In genomic region chr14:69708586-69709169, GRCh38 we compare ENCODE assay signal across 8 cellular contexts. TPM values are rescaled to one million over a fixed set of nuclear protein-coding genes. Genes with fewer than 3 reads are reported as not detected.
DNase-seq lines count a peak whose midpoint lies in the region; ATAC-seq and TF ChIP-seq lines count a peak whose summit lies in the region.

No MANE protein-coding gene starts in this region.

- H3K27me3 Mint-ChIP-seq in stimulated activated memory B cell treated with anti-CD40 and anti-IgM and Interleukin-4, amounts not matched to agents 10 μg/mL and 1 μg/mL and 100 μg/mL, for 72 hours = no peaks in the 10 kb centered on the region

- no peaks in the 10 kb centered on the region for H3K9me3 ChIP-seq in neural cell (ENCODE audit: low read length)

- H3K4me2 ChIP-seq in neural cell (ENCODE audit: low read length) = no peak overlapping the region

- no peak overlapping the region for H2AFZ ChIP-seq in neural cell (ENCODE audit: low read depth, low read length)

- no peaks in the 10 kb centered on the region for H3F3A ChIP-seq in neural cell (ENCODE audit: insufficient read depth, low read length, poor library complexity, severe bottlenecking)

- no peaks in the 10 kb centered on the region for H3K27me3 ChIP-seq in neural cell (ENCODE audit: insufficient read depth, low read depth, low read length)

- TF ChIP-seq EP300 in neural cell (conservative IDR thresholded peaks at IDR 0.05; ENCODE audit: poor library complexity, severe bottlenecking) = no peak

- H3K36me3 Mint-ChIP-seq in stimulated activated memory B cell treated with anti-CD40 and anti-IgM and Interleukin-4, amounts not matched to agents 10 μg/mL and 1 μg/mL and 100 μg/mL, for 72 hours = peaks cover 80% of the 10 kb centered on the region

- peak; percentile 53 for DNase-seq in NCI-H1436 (lab: John Stamatoyannopoulos, UW)
- DNase-seq in NCI-H1436 treated with DMSO at 0.1 percent for 48 hours (lab: John Stamatoyannopoulos, UW) = no peak
- peak; percentile 72 for DNase-seq in NCI-H2227 (lab: John Stamatoyannopoulos, UW; ENCODE audit: unreplicated experiment)
- DNase-seq in amniotic epithelial cell (ENCODE audit: low read depth) = peak; percentile 31
- no peak for DNase-seq in germinal center (ENCODE audit: low spot score)

- peaks cover 45% of the 10 kb centered on the region for H3K4me1 Mint-ChIP-seq in stimulated activated memory B cell treated with anti-CD40 and anti-IgM and Interleukin-4, amounts not matched to agents 10 μg/mL and 1 μg/mL and 100 μg/mL, for 72 hours

- no peaks in the 10 kb centered on the region for H3K9me2 ChIP-seq in neural cell (ENCODE audit: insufficient read depth, low read length)

- H3K4me3 Mint-ChIP-seq in stimulated activated memory B cell treated with anti-CD40 and anti-IgM and Interleukin-4, amounts not matched to agents 10 μg/mL and 1 μg/mL and 100 μg/mL, for 72 hours = no peak overlapping the region

- peaks cover 4% of the 10 kb centered on the region for H3K36me3 ChIP-seq in neural cell (ENCODE audit: insufficient read depth, low read length)

- no peak overlapping the region for H3K4me3 ChIP-seq in neural cell (ENCODE audit: low read length)

- H3K79me2 ChIP-seq in neural cell (replicated peaks; ENCODE audit: insufficient read depth, low read length) = no peaks in the 10 kb centered on the region

- H3K27ac ChIP-seq in neural cell (ENCODE audit: low read length) = no peak overlapping the region

- peak; percentile 20 for TF ChIP-seq CTCF in neural cell (IDR thresholded peaks at IDR 0.05; ENCODE audit: poor library complexity, severe bottlenecking)

- no peaks in the 10 kb centered on the region for H3K9me3 Mint-ChIP-seq in stimulated activated memory B cell treated with anti-CD40 and anti-IgM and Interleukin-4, amounts not matched to agents 10 μg/mL and 1 μg/mL and 100 μg/mL, for 72 hours

- no peak for TF ChIP-seq RAD21 in neural cell (conservative IDR thresholded peaks at IDR 0.05)

- no peak overlapping the region for H3K27ac Mint-ChIP-seq in stimulated activated memory B cell treated with anti-CD40 and anti-IgM and Interleukin-4, amounts not matched to agents 10 μg/mL and 1 μg/mL and 100 μg/mL, for 72 hours

- no peak overlapping the region for H3K9ac ChIP-seq in neural cell (ENCODE audit: low read length)

- no peaks in the 10 kb centered on the region for H4K20me1 ChIP-seq in neural cell (ENCODE audit: insufficient read depth)

- ATAC-seq in GM18519 (IDR thresholded peaks at IDR 0.05; ENCODE audit: low FRiP score, unreplicated experiment) = no peak
- ATAC-seq in stimulated activated memory B cell treated with anti-CD40 and anti-IgM and Interleukin-4, amounts not matched to agents 10 μg/mL and 1 μg/mL and 100 μg/mL, for 72 hours = no peak

TF ChIP-seq in neural cell, 6 proteins besides CTCF, POLR2A, EP300 and RAD21:
- TF ChIP-seq EZH2 (IDR thresholded peaks at IDR 0.05; ENCODE audit: borderline replicate concordance, insufficient read depth, low read length, poor library complexity, severe bottlenecking) (no peak), MXI1 (conservative IDR thresholded peaks at IDR 0.05; ENCODE audit: poor library complexity, severe bottlenecking) (no peak), TAF1 (IDR thresholded peaks at IDR 0.05; ENCODE audit: low read depth) (no peak), REST (IDR thresholded peaks at IDR 0.05; ENCODE audit: borderline replicate concordance) (no peak), SMC3 (conservative IDR thresholded peaks at IDR 0.05; ENCODE audit: poor library complexity) (no peak), POLR2AphosphoS5 (IDR thresholded peaks at IDR 0.05) (no peak)

RNA-seq across cellular contexts. Expression of gene SRSF5, which starts 58.3 kb away (rescaled TPM):
- polyA plus RNA-seq in neural cell = 1,017 and 1,027 TPM in 2 replicates
- 278 and 312 TPM in 2 replicates for polyA minus RNA-seq in neural cell

Comparison
In these comparisons a context has a peak if more than half of its experiments do, and no peak if none do; other contexts are left out.
1. DNase-seq: peak in NCI-H1436 (single experiment), NCI-H2227 (single experiment) and amniotic epithelial cell (single experiment); none in NCI-H1436 treated with DMSO at 0.1 percent for 48 hours (single experiment) and germinal center (single experiment).